ENCODE assay signal across 11 cellular contexts in the genomic region with DNA sequence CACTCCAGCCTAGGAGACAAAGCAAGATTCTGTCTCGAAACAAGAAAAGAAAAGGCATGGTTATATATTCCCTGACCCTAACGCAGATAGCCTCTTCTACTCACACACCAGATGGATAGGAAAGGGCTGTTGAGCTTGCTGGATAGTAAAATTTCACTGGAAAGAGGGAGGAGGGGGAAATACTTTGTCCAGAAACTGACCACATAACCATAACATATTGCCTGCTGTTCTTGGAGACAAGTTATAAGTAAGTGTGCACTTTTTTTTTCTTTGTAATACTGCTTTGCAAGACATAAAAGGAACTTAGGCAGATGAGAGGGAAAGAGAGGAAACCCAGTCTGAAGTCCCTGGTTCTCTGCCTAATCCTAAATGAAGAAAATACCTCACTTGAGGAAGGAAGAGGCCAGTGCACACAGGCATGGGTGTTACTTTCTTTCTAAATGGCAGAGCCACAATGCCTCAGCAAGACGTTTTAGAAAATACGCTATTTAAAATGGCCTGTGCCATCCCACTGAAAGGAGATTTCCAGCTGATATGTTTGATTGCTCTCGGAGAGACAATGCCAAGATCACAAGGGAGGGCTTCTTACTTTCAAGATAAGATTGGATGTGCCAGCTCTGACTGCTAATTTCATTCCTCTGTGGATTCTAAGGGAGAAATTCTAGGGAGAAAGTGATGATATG.
"Had no signal": no experiment of that assay in that cellular context is flagged by ENCODE, and none has a peak within 500 bp of the region (broad histone marks: within the 10 kb centered on the region; RNA-seq: fewer than 3 reads in every experiment).

No MANE protein-coding gene starts in this region.

- H3K27ac Mint-ChIP-seq: activated CD8-positive, alpha-beta T cell treated with anti-CD3 and anti-CD28 coated beads, Interleukin-2, amount 10 ng/mL, durations not matched to agents 7 days and 5 days; stimulated activated naive CD8-positive, alpha-beta T cell treated with anti-CD3 and anti-CD28 coated beads, Interleukin-15, amount 100 ng/mL, for 72 hours had no signal

- H3K36me3 ChIP-seq: brain microvascular endothelial cell, WERI-Rb-1 had no signal

- H3K9me3 Mint-ChIP-seq: stimulated activated naive CD8-positive, alpha-beta T cell treated with anti-CD3 and anti-CD28 coated beads, Interleukin-15, amount 100 ng/mL, for 72 hours had no signal

- ATAC-seq: activated CD8-positive, alpha-beta T cell treated with anti-CD3 and anti-CD28 coated beads, Interleukin-2, amount 10 ng/mL, durations not matched to agents 7 days and 5 days; stimulated activated naive CD8-positive, alpha-beta T cell treated with anti-CD3 and anti-CD28 coated beads, Interleukin-15, amount 100 ng/mL, for 72 hours had no signal

- DNase-seq: activated CD4-positive, alpha-beta T cell treated with anti-CD3 and anti-CD28 coated beads for 4 hours; activated CD8-positive, alpha-beta memory T cell treated with anti-CD3 and anti-CD28 coated beads, Interleukin-2, amount 50 U/mL, for 48 hours; activated CD8-positive, alpha-beta T cell treated with anti-CD3 and anti-CD28 coated beads, Interleukin-2, amount 10 ng/mL, durations not matched to agents 7 days and 5 days; activated naive CD4-positive, alpha-beta T cell treated with Interleukin-2 at 50 U/mL for 16 hours; brain microvascular endothelial cell; stimulated activated CD4-positive, alpha-beta T cell treated with anti-CD3 and anti-CD28 coated beads, Interleukin-4, amount 100 ng/mL, for 4 hours; stimulated activated naive CD8-positive, alpha-beta T cell treated with anti-CD3 and anti-CD28 coated beads, Interleukin-15, amount 100 ng/mL, for 72 hours; T1000; testis; WERI-Rb-1 had no signal

- H3K9me3 ChIP-seq: testis had no signal

- H3K4me3 Mint-ChIP-seq: activated CD8-positive, alpha-beta T cell treated with anti-CD3 and anti-CD28 coated beads, Interleukin-2, amount 10 ng/mL, durations not matched to agents 7 days and 5 days; stimulated activated naive CD8-positive, alpha-beta T cell treated with anti-CD3 and anti-CD28 coated beads, Interleukin-15, amount 100 ng/mL, for 72 hours had no signal

- H3K4me1 ChIP-seq: testis had no signal

- H3K27me3 ChIP-seq: brain microvascular endothelial cell, hepatocyte, testis had no signal

- H3K4me1 Mint-ChIP-seq: stimulated activated naive CD8-positive, alpha-beta T cell treated with anti-CD3 and anti-CD28 coated beads, Interleukin-15, amount 100 ng/mL, for 72 hours had no signal

- H3K27ac ChIP-seq: brain microvascular endothelial cell, hepatocyte, testis, WERI-Rb-1 had no signal

- H3K27me3 Mint-ChIP-seq: stimulated activated naive CD8-positive, alpha-beta T cell treated with anti-CD3 and anti-CD28 coated beads, Interleukin-15, amount 100 ng/mL, for 72 hours had no signal

- H3K4me3 ChIP-seq: hepatocyte, testis had no signal
